In genomic region chr11:10584071-10584501, GRCh38 we compare ENCODE assay signal across 18 cellular contexts. TPM values are rescaled to one million over a fixed set of nuclear protein-coding genes. Genes with fewer than 3 reads are reported as not detected.
DNase-seq lines count a peak whose midpoint lies in the region; ATAC-seq, FAIRE-seq and TF ChIP-seq lines count a peak whose summit lies in the region.
"Had no signal": no experiment of that assay in that cellular context is flagged by ENCODE, and none has a peak within 500 bp of the region (broad histone marks: within the 10 kb centered on the region; RNA-seq: fewer than 3 reads in every experiment).

No MANE protein-coding gene starts in this region.

- H3K27me3 ChIP-seq in liver (ENCODE audit: control insufficient read depth in 4 of 4, insufficient read depth in 4 of 4, low read length in 3 of 4) (no peaks in the 10 kb centered on the region), HepG2 (ENCODE audit: control insufficient read depth in 1 of 2, insufficient read depth in 2 of 2, low read length in 2 of 2) (peaks cover 1 to 7% of the 10 kb centered on the region in 2 experiments; a peak in 2 of 5 replicates), aorta (ENCODE audit: control insufficient read depth in 1 of 2, insufficient read depth in 2 of 2, low read length in 1 of 2) (no peaks in the 10 kb centered on the region)
- H3K27me3 ChIP-seq: brain microvascular endothelial cell, hepatocyte, neural progenitor cell had no signal

- intact Hi-C loops in HepG2 (cut with micrococcal nuclease; ENCODE audit: unreplicated experiment): no loop called here
- intact Hi-C loops in aorta (cut with DNase I): no loop called here

- WGBS in liver: 44% methylated on average over 3 of the region's 3 CpGs
- 2% methylated on average over 2 of the region's 3 CpGs for WGBS in HepG2 (ENCODE audit: low lambda C conversion rate)
- 0 to 4% methylated on average over 3 of the region's 3 CpGs for WGBS in aorta, 2 donors

- H3K4me3 ChIP-seq in liver (ENCODE audit: low read depth in 1 of 3, low read length in 3 of 3) (no peak overlapping the region), HepG2 (replicated peaks in 1 of 3; ENCODE audit: insufficient read depth in 1 of 3, low read depth in 2 of 3, low read length in 3 of 3) (no peak overlapping the region), aorta (ENCODE audit: low read length in 2 of 2) (no peak overlapping the region)
- H3K4me3 ChIP-seq: hepatocyte, neural progenitor cell had no signal

- H4K20me1 ChIP-seq in HepG2 (ENCODE audit: insufficient read depth, low read length): 0 out of 2 replicates have a peak, but pooled peaks cover 3% of the 10 kb centered on the region

- TF ChIP-seq CTCF in liver (IDR thresholded peaks at IDR 0.05; ENCODE audit: low read depth, low read length, missing input control): no peak
- no peak for TF ChIP-seq CTCF in HepG2 (CRISPR knock-in tag; IDR thresholded peaks at IDR 0.05)

- no peak for FAIRE-seq in HepG2 (lab: Jason Lieb, UNC)
- FAIRE-seq: small intestine had no signal

- POLR2A ChIA-PET in HepG2 (lab: Yijun Ruan, JAX): no interaction called here

- TF ChIP-seq RAD21 in liver (IDR thresholded peaks at IDR 0.05): peak in 1 of 2 donors; percentile 6
- no peak for TF ChIP-seq RAD21 in HepG2 (CRISPR knock-in tag; IDR thresholded peaks at IDR 0.05)

- CTCF ChIA-PET in HepG2 (lab: Yijun Ruan, JAX; ENCODE audit: low intra/inter-chr PET ratio, low total read pairs): no interaction called here

- BruUV-seq in HepG2 (replicated peaks; lab: Mats Ljungman, UMichigan): no TSS peak

- TF ChIP-seq EP300 in HepG2 (IDR thresholded peaks at IDR 0.05; ENCODE audit: low read depth in 2 of 2, low read length in 2 of 2) (no peak), HepG2 (CRISPR knock-in tag; IDR thresholded peaks at IDR 0.05; ENCODE audit: borderline replicate concordance) (no peak)

- ATAC-seq in HepG2 (no peak), aorta (ENCODE audit: low FRiP score) (no peak)

- no peak overlapping the region for H3K4me2 ChIP-seq in HepG2 (ENCODE audit: low read depth, low read length)
- H3K4me2 ChIP-seq: hepatocyte, neural progenitor cell had no signal

- H3K36me3 ChIP-seq in liver (ENCODE audit: control insufficient read depth in 4 of 4, insufficient read depth in 3 of 4, low read depth in 1 of 4, low read length in 3 of 4): no peaks in the 10 kb centered on the region
- H3K36me3 ChIP-seq in HepG2 (replicated peaks in 1 of 2; ENCODE audit: control insufficient read depth in 1 of 2, insufficient read depth in 2 of 2, low read length in 2 of 2): no peaks in the 10 kb centered on the region
- peaks cover 8 to 29% of the 10 kb centered on the region in 2 donors for H3K36me3 ChIP-seq in aorta (ENCODE audit: control insufficient read depth in 1 of 2, insufficient read depth in 2 of 2, low read length in 1 of 2)
- H3K36me3 ChIP-seq: brain microvascular endothelial cell, neural progenitor cell had no signal

- TF ChIP-seq POLR2A in HepG2 (IDR thresholded peaks at IDR 0.05; ENCODE audit: insufficient read depth in 1 of 2, low read depth in 2 of 2, low read length in 2 of 2): no peak

- in situ Hi-C loops in HepG2 (cut with HindIII; ENCODE audit: extremely low pct_ligation_motif_present, low pct_unique_long_range_greater_than_20kb): no loop called here

- no peaks in the 10 kb centered on the region for H3K79me2 ChIP-seq in HepG2 (ENCODE audit: insufficient read depth, low read length)
- H3K79me2 ChIP-seq: hepatocyte had no signal

- H2AFZ ChIP-seq in HepG2 (ENCODE audit: low read length): no peak overlapping the region
- H2AFZ ChIP-seq: hepatocyte, neural progenitor cell had no signal

- peak overlapping the region in 1 of 2 donors; percentile 11 for H3K27ac ChIP-seq in liver (ENCODE audit: low read depth in 1 of 2, low read length in 2 of 2)
- no peak overlapping the region for H3K27ac ChIP-seq in HepG2 (ENCODE audit: extremely low read length, insufficient read depth, low read length)
- peak overlapping the region; percentile 50 to 88 for H3K27ac ChIP-seq in aorta (ENCODE audit: low read depth in 1 of 2, low read length in 2 of 2)
- H3K27ac ChIP-seq: brain microvascular endothelial cell, hepatocyte, neural progenitor cell had no signal

- DNase-seq in HepG2 (ENCODE audit: low spot score): no peak
- peak; percentile 76 for DNase-seq in dermis blood vessel endothelial cell
- peak; percentile 53 for DNase-seq in mucosa of gallbladder (ENCODE audit: low spot score)
- no peak for DNase-seq in aorta
- no peak for DNase-seq in NCI-H345 (lab: John Stamatoyannopoulos, UW)
- DNase-seq in HUDEP-2 (lab: John Stamatoyannopoulos, UW; ENCODE audit: unreplicated experiment in 76 of 76): no peak
- DNase-seq in NCI-H2227 treated with DMSO at 0.1 percent for 48 hours (lab: John Stamatoyannopoulos, UW): no peak
- DNase-seq: activated CD4-positive, alpha-beta memory T cell treated with anti-CD3 and anti-CD28 coated beads, Interleukin-2, amount 10 ng/mL, durations not matched to agents 7 days and 5 days; brain microvascular endothelial cell; Caco-2; NCI-H1417 treated with DMSO at 0.1 percent for 48 hours; NCI-H526; small intestine; T1000 had no signal

- peaks cover 0 to 5% (median 0%) of the 10 kb centered on the region in 4 donors for H3K4me1 ChIP-seq in liver (ENCODE audit: control insufficient read depth in 4 of 4, insufficient read depth in 4 of 4, low read length in 3 of 4)
- H3K4me1 ChIP-seq in HepG2 (ENCODE audit: insufficient read depth, low read length): 0 out of 2 replicates have a peak, but pooled peaks cover 5% of the 10 kb centered on the region
- H3K4me1 ChIP-seq in aorta (ENCODE audit: control insufficient read depth in 1 of 2, insufficient read depth in 2 of 2, low read length in 2 of 2): peaks cover 0 to 8% of the 10 kb centered on the region in 2 donors

- H3K9me3 ChIP-seq in liver (ENCODE audit: control insufficient read depth in 4 of 4, low read length in 3 of 4) (no peaks in the 10 kb centered on the region), HepG2 (ENCODE audit: low read length) (no peaks in the 10 kb centered on the region), aorta (ENCODE audit: control insufficient read depth, low read length) (no peaks in the 10 kb centered on the region)
- H3K9me3 ChIP-seq: Caco-2 had no signal

- H3K9ac ChIP-seq in liver (ENCODE audit: low read depth in 1 of 2, low read length in 2 of 2) (no peak overlapping the region), HepG2 (ENCODE audit: insufficient read depth, low read depth, low read length) (no peak overlapping the region)
- H3K9ac ChIP-seq: neural progenitor cell had no signal

RNA-seq across cellular contexts. Expression of gene LYVE1, which starts 15.6 kb away (rescaled TPM):
- 10 to 100 TPM; 22.6 to 34.1 TPM for total RNA-seq in liver
- polyA plus RNA-seq in liver: 10 to 100 TPM; 11.3 to 46.7 TPM
- 0.81 and 1.4 TPM in 2 replicates for total RNA-seq in HepG2 (2016; rRNA removed; fragmentation: Illumina TruSeq; extraction: Trizol)
- total RNA-seq in HepG2 (2016; cell fraction: cytosol; rRNA removed; fragmentation: Illumina TruSeq; extraction: Trizol; ENCODE audit: low read depth): 0.09 and 0.10 TPM in 2 replicates
- total RNA-seq in HepG2 (2016; cell fraction: insoluble cytoplasmic fraction; rRNA removed; fragmentation: Illumina TruSeq; extraction: Trizol): 0.65 and 1.3 TPM in 2 replicates
- 0.34 TPM in 2 replicates for total RNA-seq in HepG2 (2016; cell fraction: membrane; rRNA removed; fragmentation: Illumina TruSeq; extraction: Trizol)
- 1.4 and 1.7 TPM in 2 replicates for total RNA-seq in HepG2 (2016; cell fraction: nucleus; rRNA removed; fragmentation: Illumina TruSeq; extraction: Trizol)
- polyA plus RNA-seq in HepG2 (2011; rRNA removed): 0.82 and 1.2 TPM in 2 replicates
- 0.48 and 0.72 TPM in 2 replicates for polyA plus RNA-seq in HepG2 (2011; cell fraction: cytosol; rRNA removed)
- polyA plus RNA-seq in HepG2 (2011; cell fraction: nucleus; rRNA removed): 0.32 and 0.35 TPM in 2 replicates
- polyA plus RNA-seq in HepG2 (2012): 0.11 and 0.16 TPM in 2 replicates
- polyA plus RNA-seq in HepG2 (2016; cell fraction: cytosol; fragmentation: Illumina TruSeq; extraction: Trizol; ENCODE audit: low read depth): 0.08 and 0.14 TPM in 2 replicates
- polyA plus RNA-seq in HepG2 (2016; cell fraction: insoluble cytoplasmic fraction; fragmentation: Illumina TruSeq; extraction: Trizol; ENCODE audit: low read depth): 0.72 and 0.82 TPM in 2 replicates
- polyA plus RNA-seq in HepG2 (2016; cell fraction: membrane; fragmentation: Illumina TruSeq; extraction: Trizol; ENCODE audit: low read depth): 0.19 and 0.28 TPM in 2 replicates
- polyA plus RNA-seq in HepG2 (2016; cell fraction: nucleus; fragmentation: Illumina TruSeq; extraction: Trizol; ENCODE audit: insufficient read depth, low read depth): 1.2 and 3.0 TPM in 2 replicates
- 0.04 TPM in 1 of 2 replicates, not detected in the other for polyA minus RNA-seq in HepG2 (2011; rRNA and poly(A)+ RNA removed; ENCODE audit: low replicate concordance)
- polyA minus RNA-seq in HepG2 (2011; cell fraction: cytosol; rRNA and poly(A)+ RNA removed): 0.69 TPM in 1 of 2 replicates, not detected in the other
- polyA minus RNA-seq in HepG2 (2011; cell fraction: nucleus; rRNA and poly(A)+ RNA removed): 0.26 TPM in 1 of 2 replicates, not detected in the other
- total RNA-seq in dermis blood vessel endothelial cell: 64.6 and 70.3 TPM in 2 replicates
- 19.7 TPM for total RNA-seq in mucosa of gallbladder
- total RNA-seq in aorta: 100 to 1,000 TPM; 165 to 179 TPM
- 10 to 100 TPM; 11.8 to 28.2 TPM for polyA plus RNA-seq in aorta
- total RNA-seq: activated CD4-positive, alpha-beta memory T cell treated with anti-CD3 and anti-CD28 coated beads, Interleukin-2, amount 10 ng/mL, durations not matched to agents 7 days and 5 days; activated T-helper 2 cell treated with anti-CD3 and anti-CD28 coated beads, Interferon-gamma antibody, Interleukin-2, Interleukin-4, amounts not matched to agents 10 μg/mL and 5 μg/mL and 100 μg/mL, durations not matched to agents 14 hours and 24 hours and 36 hours; Caco-2 had no signal

RNA-seq across cellular contexts. Expression of gene RNF141, which starts 43.1 kb away (rescaled TPM):
- 10 to 100 TPM; 14.3 to 14.6 TPM for total RNA-seq in liver
- 10 to 100 TPM in 1 of 2 donors, 1 to 10 TPM in 1; 6.9 to 11.7 TPM for polyA plus RNA-seq in liver
- 22.4 and 34.8 TPM in 2 replicates for total RNA-seq in HepG2 (2016; rRNA removed; fragmentation: Illumina TruSeq; extraction: Trizol)
- 16.5 and 19.0 TPM in 2 replicates for total RNA-seq in HepG2 (2016; cell fraction: cytosol; rRNA removed; fragmentation: Illumina TruSeq; extraction: Trizol; ENCODE audit: low read depth)
- 22.0 and 33.1 TPM in 2 replicates for total RNA-seq in HepG2 (2016; cell fraction: insoluble cytoplasmic fraction; rRNA removed; fragmentation: Illumina TruSeq; extraction: Trizol)
- total RNA-seq in HepG2 (2016; cell fraction: membrane; rRNA removed; fragmentation: Illumina TruSeq; extraction: Trizol): 47.5 and 47.9 TPM in 2 replicates
- 10.6 and 10.7 TPM in 2 replicates for total RNA-seq in HepG2 (2016; cell fraction: nucleus; rRNA removed; fragmentation: Illumina TruSeq; extraction: Trizol)
- 6.8 and 9.3 TPM in 2 replicates for polyA plus RNA-seq in HepG2 (2011; rRNA removed)
- polyA plus RNA-seq in HepG2 (2011; cell fraction: cytosol; rRNA removed): 4.2 and 7.1 TPM in 2 replicates
- polyA plus RNA-seq in HepG2 (2011; cell fraction: nucleus; rRNA removed): 1.7 and 2.8 TPM in 2 replicates
- 10.1 and 16.8 TPM in 2 replicates for polyA plus RNA-seq in HepG2 (2012)
- polyA plus RNA-seq in HepG2 (2016; cell fraction: cytosol; fragmentation: Illumina TruSeq; extraction: Trizol; ENCODE audit: low read depth): 38.7 and 47.4 TPM in 2 replicates
- 24.7 and 25.7 TPM in 2 replicates for polyA plus RNA-seq in HepG2 (2016; cell fraction: insoluble cytoplasmic fraction; fragmentation: Illumina TruSeq; extraction: Trizol; ENCODE audit: low read depth)
- 33.5 and 35.6 TPM in 2 replicates for polyA plus RNA-seq in HepG2 (2016; cell fraction: membrane; fragmentation: Illumina TruSeq; extraction: Trizol; ENCODE audit: low read depth)
- 10.8 and 13.8 TPM in 2 replicates for polyA plus RNA-seq in HepG2 (2016; cell fraction: nucleus; fragmentation: Illumina TruSeq; extraction: Trizol; ENCODE audit: insufficient read depth, low read depth)
- polyA minus RNA-seq in HepG2 (2011; rRNA and poly(A)+ RNA removed; ENCODE audit: low replicate concordance): 2.3 and 3.6 TPM in 2 replicates
- polyA minus RNA-seq in HepG2 (2011; cell fraction: cytosol; rRNA and poly(A)+ RNA removed): 5.2 and 5.4 TPM in 2 replicates
- 10.7 and 12.4 TPM in 2 replicates for polyA minus RNA-seq in HepG2 (2011; cell fraction: nucleus; rRNA and poly(A)+ RNA removed)
- 42.4 and 50.1 TPM in 2 replicates for total RNA-seq in dermis blood vessel endothelial cell
- 45.1 TPM for total RNA-seq in mucosa of gallbladder
- total RNA-seq in aorta: 10 to 100 TPM; 42.9 to 59.3 TPM
- polyA plus RNA-seq in aorta: 10 to 100 TPM; 20.5 to 61.6 TPM

Comparison
In these comparisons a context has a peak if more than half of its experiments do, and no peak if none do; other contexts are left out.
1. DNase-seq: peak in dermis blood vessel endothelial cell (single experiment) and mucosa of gallbladder (single experiment); none in HepG2 (single experiment), aorta (0 of 2), NCI-H345 (single experiment), HUDEP-2 (0 of 76) and NCI-H2227 treated with DMSO at 0.1 percent for 48 hours (single experiment).